14 cellular contexts compared by ENCODE assay signal in the genomic region with DNA sequence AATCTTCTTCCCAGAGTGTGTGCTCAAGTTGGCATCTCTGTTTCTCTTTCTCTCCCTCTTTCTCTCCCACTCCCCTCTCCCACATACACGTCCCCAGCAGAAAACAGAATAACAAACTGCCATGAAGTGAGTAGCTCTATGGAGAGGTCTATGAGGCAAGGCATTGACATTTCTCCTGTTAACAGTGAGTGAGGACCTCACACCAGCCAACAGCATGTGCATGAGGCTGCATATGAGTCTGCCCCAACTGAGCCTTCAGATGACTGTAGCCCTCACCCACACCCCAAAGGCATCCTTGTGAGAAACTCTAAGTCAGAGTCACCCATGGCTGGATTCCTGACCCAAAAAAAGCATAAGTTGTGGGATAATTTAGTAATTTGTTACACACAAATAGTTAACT. TPM values are rescaled to one million over a fixed set of nuclear protein-coding genes. Genes with fewer than 3 reads are reported as not detected.
DNase-seq lines count a peak whose midpoint lies in the region; ATAC-seq and TF ChIP-seq lines count a peak whose summit lies in the region.
"Had no signal": no experiment of that assay in that cellular context is flagged by ENCODE, and none has a peak within 500 bp of the region (broad histone marks: within the 10 kb centered on the region; RNA-seq: fewer than 3 reads in every experiment).

No MANE protein-coding gene starts in this region.

- no peak overlapping the region for H2AFZ ChIP-seq in PC-3 (ENCODE audit: low read length)
- no peak overlapping the region for H2AFZ ChIP-seq in neural progenitor cell (replicated peaks)

- H3K9me3 ChIP-seq in PC-3 (ENCODE audit: low read length) (no peaks in the 10 kb centered on the region), neural progenitor cell (ENCODE audit: low read depth) (no peaks in the 10 kb centered on the region)

- H3F3A ChIP-seq in PC-3 (ENCODE audit: low read length, unreplicated experiment), result peaks cover 3% of the 10 kb centered on the region
- H3F3A ChIP-seq in neural progenitor cell (ENCODE audit: low read depth), result no peaks in the 10 kb centered on the region

- no peak overlapping the region for H3K4me3 ChIP-seq in PC-3 (ENCODE audit: low read length)
- no peak overlapping the region for H3K4me3 ChIP-seq in fibroblast of mammary gland (ENCODE audit: control insufficient read depth, low read depth, low read length)
- H3K4me3 ChIP-seq in neural progenitor cell, result no peak overlapping the region

- TF ChIP-seq CTCF in PC-3 (conservative IDR thresholded peaks at IDR 0.05; ENCODE audit: low read depth, low read length) (no peak), fibroblast of mammary gland (conservative IDR thresholded peaks at IDR 0.05; ENCODE audit: control insufficient read depth, insufficient read depth, low read depth, low read length) (no peak), neural progenitor cell (IDR thresholded peaks at IDR 0.05) (no peak)

- H3K27ac ChIP-seq in PC-3 (ENCODE audit: low read length) (peak overlapping the region; percentile 84), neural progenitor cell (no peak overlapping the region)

- CTCF ChIA-PET in PC-3 (lab: Charles Lee), result no interaction called here

- peaks cover 55% of the 10 kb centered on the region for H3K4me1 Mint-ChIP-seq in activated T-cell treated with anti-CD3 and anti-CD28 coated beads, Interleukin-2, amount 50 U/mL, for 24 hours (ENCODE audit: low read depth)
- H3K4me1 Mint-ChIP-seq in stimulated activated naive CD8-positive, alpha-beta T cell treated with anti-CD3 and anti-CD28 coated beads, Interleukin-15, Interleukin-2, amounts not matched to agents 100 ng/mL and 50 ng/mL, for 24 hours (ENCODE audit: low read depth), result peaks cover 83% of the 10 kb centered on the region
- no peaks in the 10 kb centered on the region for H3K4me1 Mint-ChIP-seq in neural progenitor cell
- H3K4me1 Mint-ChIP-seq: CD4-positive, alpha-beta memory T cell had no signal

- no peak for DNase-seq in activated T-cell treated with anti-CD3 and anti-CD28 coated beads, Interleukin-2, amount 50 U/mL, for 24 hours
- DNase-seq in activated T-cell treated with anti-CD3 and anti-CD28 coated beads, Interleukin-2, amount 50 U/mL, for 1 hour, result no peak
- no peak for DNase-seq in PC-3
- peak; percentile 10 for DNase-seq in fibroblast of mammary gland (ENCODE audit: low read depth)
- DNase-seq in neural progenitor cell (ENCODE audit: low spot score), result no peak
- no peak for DNase-seq in NCI-H2196 (lab: John Stamatoyannopoulos, UW; ENCODE audit: unreplicated experiment)
- DNase-seq: GF-D8, NCI-H1417 treated with DMSO at 0.1 percent for 48 hours, NCI-H2171, NCI-H510A had no signal

- no peaks in the 10 kb centered on the region for H3K27me3 ChIP-seq in PC-3 (ENCODE audit: low read length)
- no peaks in the 10 kb centered on the region for H3K27me3 ChIP-seq in neural progenitor cell

- H4K20me1 ChIP-seq in PC-3 (ENCODE audit: low read length) (no peaks in the 10 kb centered on the region), neural progenitor cell (ENCODE audit: low read depth) (no peaks in the 10 kb centered on the region)

- peaks cover 8% of the 10 kb centered on the region for H3K36me3 Mint-ChIP-seq in activated T-cell treated with anti-CD3 and anti-CD28 coated beads, Interleukin-2, amount 50 U/mL, for 24 hours (ENCODE audit: low read depth)
- H3K36me3 Mint-ChIP-seq in stimulated activated naive CD8-positive, alpha-beta T cell treated with anti-CD3 and anti-CD28 coated beads, Interleukin-15, Interleukin-2, amounts not matched to agents 100 ng/mL and 50 ng/mL, for 24 hours (ENCODE audit: low read depth), result peaks cover 43% of the 10 kb centered on the region
- no peaks in the 10 kb centered on the region for H3K36me3 Mint-ChIP-seq in neural progenitor cell
- H3K36me3 Mint-ChIP-seq: CD4-positive, alpha-beta memory T cell had no signal

- H3K4me1 ChIP-seq in PC-3 (ENCODE audit: insufficient read depth, low read length), result peaks cover 9% of the 10 kb centered on the region
- H3K4me1 ChIP-seq in neural progenitor cell, result no peaks in the 10 kb centered on the region

- peaks cover 31% of the 10 kb centered on the region for H3K27me3 Mint-ChIP-seq in activated T-cell treated with anti-CD3 and anti-CD28 coated beads, Interleukin-2, amount 50 U/mL, for 24 hours
- H3K27me3 Mint-ChIP-seq in stimulated activated naive CD8-positive, alpha-beta T cell treated with anti-CD3 and anti-CD28 coated beads, Interleukin-15, Interleukin-2, amounts not matched to agents 100 ng/mL and 50 ng/mL, for 24 hours, result no peaks in the 10 kb centered on the region
- no peaks in the 10 kb centered on the region for H3K27me3 Mint-ChIP-seq in neural progenitor cell (ENCODE audit: insufficient read depth, low read depth)

- intact Hi-C loops in PC-3 (cut with micrococcal nuclease), result loop anchor here (2.0 kb wide), 1 partner anchor 62 kb away; no protein-coding TSS in a partner anchor

- H3K9ac ChIP-seq in PC-3 (ENCODE audit: low read length), result peak overlapping the region; percentile 13; the same call in 1 of the 2 replicates
- no peak overlapping the region for H3K9ac ChIP-seq in neural progenitor cell

- H3K79me2 ChIP-seq in PC-3 (ENCODE audit: low read length) (no peaks in the 10 kb centered on the region), neural progenitor cell (ENCODE audit: low read depth) (no peaks in the 10 kb centered on the region)

- H3K4me2 ChIP-seq in PC-3 (ENCODE audit: low read length) (no peak overlapping the region), neural progenitor cell (no peak overlapping the region)

- POLR2A ChIA-PET in PC-3 (lab: Charles Lee; ENCODE audit: unreplicated experiment), result no interaction called here

- BruUV-seq in PC-3 (replicated peaks; lab: Mats Ljungman, UMichigan), result no TSS peak

- no peaks in the 10 kb centered on the region for H3K9me3 Mint-ChIP-seq in activated T-cell treated with anti-CD3 and anti-CD28 coated beads, Interleukin-2, amount 50 U/mL, for 24 hours
- no peaks in the 10 kb centered on the region for H3K9me3 Mint-ChIP-seq in stimulated activated naive CD8-positive, alpha-beta T cell treated with anti-CD3 and anti-CD28 coated beads, Interleukin-15, Interleukin-2, amounts not matched to agents 100 ng/mL and 50 ng/mL, for 24 hours
- no peaks in the 10 kb centered on the region for H3K9me3 Mint-ChIP-seq in neural progenitor cell
- H3K9me3 Mint-ChIP-seq: CD4-positive, alpha-beta memory T cell had no signal

- no peaks in the 10 kb centered on the region for H3K9me2 ChIP-seq in PC-3 (replicated peaks; ENCODE audit: low read length)

- H3K27ac Mint-ChIP-seq in activated T-cell treated with anti-CD3 and anti-CD28 coated beads, Interleukin-2, amount 50 U/mL, for 24 hours, result peak overlapping the region; percentile 7
- H3K27ac Mint-ChIP-seq in stimulated activated naive CD8-positive, alpha-beta T cell treated with anti-CD3 and anti-CD28 coated beads, Interleukin-15, Interleukin-2, amounts not matched to agents 100 ng/mL and 50 ng/mL, for 24 hours, result peak overlapping the region; percentile 83
- no peak overlapping the region for H3K27ac Mint-ChIP-seq in neural progenitor cell
- H3K27ac Mint-ChIP-seq: CD4-positive, alpha-beta memory T cell had no signal

- ATAC-seq in PC-3 (no peak; the same call in 1 of the 2 replicates), GM18498 (IDR thresholded peaks at IDR 0.05; ENCODE audit: unreplicated experiment) (no peak)
- ATAC-seq: Panc1 had no signal

- H3K36me3 ChIP-seq in PC-3 (ENCODE audit: low read depth, low read length), result no peaks in the 10 kb centered on the region
- no peaks in the 10 kb centered on the region for H3K36me3 ChIP-seq in neural progenitor cell

- H3K4me3 Mint-ChIP-seq in activated T-cell treated with anti-CD3 and anti-CD28 coated beads, Interleukin-2, amount 50 U/mL, for 24 hours, result no peak overlapping the region
- H3K4me3 Mint-ChIP-seq in stimulated activated naive CD8-positive, alpha-beta T cell treated with anti-CD3 and anti-CD28 coated beads, Interleukin-15, Interleukin-2, amounts not matched to agents 100 ng/mL and 50 ng/mL, for 24 hours, result peak overlapping the region; percentile 21
- no peak overlapping the region for H3K4me3 Mint-ChIP-seq in neural progenitor cell
- H3K4me3 Mint-ChIP-seq: CD4-positive, alpha-beta memory T cell had no signal

RNA-seq across cellular contexts. Expression of a gene that starts 50.4 kb away (rescaled TPM):
- total RNA-seq in PC-3 (2014; rRNA removed) (25.6 and 36.8 TPM in 2 replicates), neural progenitor cell (ENCODE audit: low replicate concordance) (37.4 and 53.5 TPM in 2 replicates)

RNA-seq across cellular contexts. Expression of a gene that starts 57.3 kb away (rescaled TPM):
- total RNA-seq in PC-3 (2014; rRNA removed) (0.63 and 0.95 TPM in 2 replicates), neural progenitor cell (ENCODE audit: low replicate concordance) (1.4 and 1.8 TPM in 2 replicates)
